Comparison of ENCODE assay signal across 8 cellular contexts in the genomic region with DNA sequence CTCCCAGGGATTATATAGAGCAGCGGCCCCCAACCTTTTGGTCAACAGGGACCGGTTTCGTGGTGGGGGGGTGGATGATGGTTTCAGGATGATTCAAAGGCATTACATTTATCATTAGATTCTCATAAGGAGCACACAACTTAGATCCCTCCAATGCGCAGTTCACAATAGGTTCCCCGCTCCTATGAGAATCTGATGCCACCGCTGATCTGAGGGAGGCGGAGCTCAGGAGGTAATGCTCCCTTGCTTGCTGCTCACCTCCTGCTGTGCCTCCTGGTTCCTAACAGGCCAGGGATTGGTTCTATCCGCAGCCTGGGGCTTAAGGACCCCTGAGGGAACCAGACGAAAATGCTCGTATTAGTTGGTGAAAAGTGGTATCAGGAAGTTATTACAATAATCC. TPM values are rescaled to one million over a fixed set of nuclear protein-coding genes. Genes with fewer than 3 reads are reported as not detected.
A peak's percentile ranks its signal among the peaks of the same experiment; 100 is the strongest.
DNase-seq lines count a peak whose midpoint lies in the region; ATAC-seq and TF ChIP-seq lines count a peak whose summit lies in the region.

No MANE protein-coding gene starts in this region.

- H3K36me3 Mint-ChIP-seq in MCF 10A (ENCODE audit: insufficient read depth, unreplicated experiment) = peaks cover 49% of the 10 kb centered on the region

- peaks cover 0 to 15% of the 10 kb centered on the region in 2 donors for H3K36me3 ChIP-seq in left lung

- peak overlapping the region; percentile 76 to 86 for H3K4me3 ChIP-seq in left lung

- H3K27me3 Mint-ChIP-seq in MCF 10A (ENCODE audit: insufficient read depth, unreplicated experiment) = no peaks in the 10 kb centered on the region

- H3K27ac Mint-ChIP-seq in MCF 10A (ENCODE audit: low read depth, unreplicated experiment) = no peak overlapping the region

- H3K9me3 ChIP-seq in left lung = peaks cover 0 to 12% of the 10 kb centered on the region in 2 donors

- intact Hi-C loops in MCF 10A (cut with micrococcal nuclease) (loop anchor here (1.0 to 10.0 kb wide), 4 partner anchors 16 to 116 kb away; no protein-coding TSS in a partner anchor), left lung (cut with DNase I) (no loop called here)

- H3K27ac ChIP-seq in left lung = peak overlapping the region; percentile 96

- H3K4me3 Mint-ChIP-seq in MCF 10A (ENCODE audit: unreplicated experiment) = no peak overlapping the region

- no TSS peak for BruUV-seq in MCF 10A (replicated peaks; lab: Mats Ljungman, UMichigan)

- TF ChIP-seq CTCF in MCF 10A (IDR thresholded peaks at IDR 0.05; ENCODE audit: unreplicated experiment) (no peak), left lung (IDR thresholded peaks at IDR 0.05) (no peak)

- POLR2A ChIA-PET in MCF 10A (lab: Yijun Ruan, JAX) = interaction anchor here (0.5 to 8.2 kb wide), 18 partner anchors 10 to 981 kb away, joined by 3 to 381 read pairs (median 3); a partner anchor contains a TSS

- ATAC-seq in left lung = peak; percentile 39

- no peaks in the 10 kb centered on the region for H3K9me3 Mint-ChIP-seq in MCF 10A (ENCODE audit: unreplicated experiment)

- peaks cover 8 to 27% of the 10 kb centered on the region in 2 donors for H3K4me1 ChIP-seq in left lung

- in situ Hi-C loops in SK-MEL-5 (cut with HindIII; ENCODE audit: low pct_unique_long_range_greater_than_20kb, low sequenced_read_pairs) = no loop called here

- H3K27me3 ChIP-seq in left lung = no peaks in the 10 kb centered on the region

- DNase-seq in ELR (ENCODE audit: low read depth) (peak; percentile 80), NCI-H1092 treated with DMSO at 0.1 percent for 48 hours (lab: John Stamatoyannopoulos, UW) (peak; percentile 77), SK-MEL-5 (ENCODE audit: low read depth, low spot score) (peak; percentile 71), MCF 10A (ENCODE audit: unreplicated experiment) (peak; percentile 83), left lung (peak in 1 of 2 donors; percentile 51), activated gamma-delta T cell (lab: John Stamatoyannopoulos, UW) (no peak), cortex of kidney (lab: John Stamatoyannopoulos, UW) (no peak)
- peak; percentile 2 for DNase-seq in stimulated activated CD8-positive, alpha-beta memory T cell treated with anti-CD3 and anti-CD28 coated beads, Interleukin-15, amount 100 ng/mL, for 1 hour (ENCODE audit: low read depth)

- CTCF ChIA-PET in MCF 10A (lab: Yijun Ruan, JAX) = interaction anchor here (0.7 to 3.2 kb wide), 4 partner anchors 15 to 66 kb away, joined by 3 to 17 read pairs (median 6); no protein-coding TSS in a partner anchor

- H3K4me1 Mint-ChIP-seq in MCF 10A (ENCODE audit: insufficient read depth, unreplicated experiment) = peaks cover 28% of the 10 kb centered on the region

RNA-seq across cellular contexts. Expression of a gene that starts 1.3 kb away (rescaled TPM):
- 13.7 and 16.7 TPM in 2 replicates for total RNA-seq in SK-MEL-5 (2014; rRNA removed; shearing (Covaris generic))
- polyA plus RNA-seq in SK-MEL-5 (2015; cell fraction: cytosol; rRNA removed) = 18.4 and 20.2 TPM in 2 replicates
- 12.8 and 26.2 TPM in 2 replicates for polyA plus RNA-seq in SK-MEL-5 (2015; cell fraction: nucleus; rRNA removed)
- 76.5 and 97.7 TPM in 2 replicates for total RNA-seq in MCF 10A (2022)
- total RNA-seq in left lung = 10 to 100 TPM; 59.8 to 60.9 TPM

Comparison
In these comparisons a context has a peak if more than half of its experiments do, and no peak if none do; other contexts are left out.
1. DNase-seq: peak in ELR (single experiment), NCI-H1092 treated with DMSO at 0.1 percent for 48 hours (single experiment), SK-MEL-5 (single experiment), MCF 10A (single experiment) and stimulated activated CD8-positive, alpha-beta memory T cell treated with anti-CD3 and anti-CD28 coated beads, Interleukin-15, amount 100 ng/mL, for 1 hour (single experiment); none in activated gamma-delta T cell (single experiment) and cortex of kidney (single experiment).